ENCODE assay signal across 12 cellular contexts in genomic region chr10:107165007-107165406, GRCh38. TPM values are rescaled to one million over a fixed set of nuclear protein-coding genes. Genes with fewer than 3 reads are reported as not detected.
A peak's percentile ranks its signal among the peaks of the same experiment; 100 is the strongest.
DNase-seq lines count a peak whose midpoint lies in the region; FAIRE-seq and TF ChIP-seq lines count a peak whose summit lies in the region.
"Had no signal": no experiment of that assay in that cellular context is flagged by ENCODE, and none has a peak within 500 bp of the region (broad histone marks: within the 10 kb centered on the region; RNA-seq: fewer than 3 reads in every experiment).

No MANE protein-coding gene starts in this region.

- no peaks in the 10 kb centered on the region for H3K79me1 ChIP-seq in H1 (ENCODE audit: low read depth, low read length)

- H2BK120ac ChIP-seq in H1 (replicated peaks; ENCODE audit: low read depth, low read length), result no peak overlapping the region

- H3K9me3 ChIP-seq in SJCRH30 (replicated peaks) (no peaks in the 10 kb centered on the region), H1 (ENCODE audit: insufficient read depth in 2 of 2, low read depth in 1 of 2, low read length in 1 of 2) (no peaks in the 10 kb centered on the region), muscle layer of duodenum (ENCODE audit: control insufficient read depth in 1 of 2, low read length in 2 of 2) (no peaks in the 10 kb centered on the region), tibial nerve (no peaks in the 10 kb centered on the region), uterus (no peaks in the 10 kb centered on the region)

- CTCF ChIA-PET in H1 (lab: Charles Lee; ENCODE audit: partially characterized antibody), result interaction anchor here (0.7 kb wide), 1 partner anchor 462 kb away, joined by 3 read pairs; no protein-coding TSS in a partner anchor

- FAIRE-seq in H1 (lab: Jason Lieb, UNC), result no peak
- FAIRE-seq: urothelium cell line had no signal

- H3K4me2 ChIP-seq in H1 (ENCODE audit: insufficient read depth in 1 of 2, low read depth in 2 of 2, low read length in 2 of 2), result peak overlapping the region; percentile 88 to 99

- H3K23me2 ChIP-seq in H1 (ENCODE audit: low read depth, low read length), result peaks cover 10% of the 10 kb centered on the region

- TF ChIP-seq RAD21 in H1 (IDR thresholded peaks at IDR 0.05 in 1 of 2, conservative IDR thresholded peaks at IDR 0.05 in 1 of 2; ENCODE audit: low read depth in 2 of 2, low read length in 2 of 2), result no peak

- no peak overlapping the region for H2BK5ac ChIP-seq in H1 (ENCODE audit: low read depth, low read length)

- no peak overlapping the region for H3K14ac ChIP-seq in H1 (ENCODE audit: insufficient read length)

- H2AK5ac ChIP-seq in H1 (ENCODE audit: low read depth, low read length), result no peak overlapping the region

- no peak overlapping the region for H3K23ac ChIP-seq in H1 (ENCODE audit: insufficient read length)

- peak; percentile 66 to 70 for DNase-seq in SJCRH30
- DNase-seq in H1 (ENCODE audit: low read depth in 1 of 2, low spot score in 2 of 2), result no peak
- DNase-seq in tibial nerve (ENCODE audit: low spot score in 2 of 2), result no peak
- no peak for DNase-seq in activated CD4-positive, CD25-positive, alpha-beta regulatory T cell (lab: John Stamatoyannopoulos, UW)
- DNase-seq in uterus, result no peak
- DNase-seq in KG1 (lab: John Stamatoyannopoulos, UW), result no peak
- DNase-seq: activated gamma-delta T cell treated with Interleukin-2 at 50 U/mL for 16 hours, DMS153, NCI-H524 treated with DMSO at 0.1 percent for 48 hours, SW 1271 had no signal

- TF ChIP-seq POLR2A in H1 (IDR thresholded peaks at IDR 0.05; ENCODE audit: control extremely low read depth in 1 of 2, low read depth in 2 of 2, low read length in 2 of 2) (no peak), tibial nerve (IDR thresholded peaks at IDR 0.05) (no peak), uterus (IDR thresholded peaks at IDR 0.05) (no peak)

- H3K27ac ChIP-seq in SJCRH30 (peak overlapping the region; percentile 45), H1 (ENCODE audit: low read depth, low read length) (no peak overlapping the region), muscle layer of duodenum (ENCODE audit: low read length) (no peak overlapping the region), tibial nerve (peak overlapping the region; percentile 62 to 94 (median 83)), uterus (no peak overlapping the region)

- peak overlapping the region; percentile 86; the same call in 1 of the 2 replicates for H2AFZ ChIP-seq in H1 (ENCODE audit: low read length)

- no peak overlapping the region for H2BK15ac ChIP-seq in H1 (ENCODE audit: low read length)

- no peaks in the 10 kb centered on the region for H4K20me1 ChIP-seq in H1 (replicated peaks in 1 of 2; ENCODE audit: control insufficient read depth in 1 of 2, insufficient read depth in 2 of 2, low read length in 2 of 2)

- H2BK12ac ChIP-seq in H1 (ENCODE audit: low read depth, low read length), result no peak overlapping the region

- H3K36me3 ChIP-seq in SJCRH30, result no peaks in the 10 kb centered on the region
- no peaks in the 10 kb centered on the region for H3K36me3 ChIP-seq in H1 (ENCODE audit: control insufficient read depth in 2 of 4, insufficient read depth in 4 of 4, low read length in 3 of 4)
- no peaks in the 10 kb centered on the region for H3K36me3 ChIP-seq in muscle layer of duodenum (ENCODE audit: control insufficient read depth in 1 of 2, insufficient read depth in 2 of 2, low read length in 2 of 2)
- H3K36me3 ChIP-seq in tibial nerve, result no peaks in the 10 kb centered on the region
- H3K36me3 ChIP-seq in uterus, result no peaks in the 10 kb centered on the region

- no peaks in the 10 kb centered on the region for H3K79me2 ChIP-seq in H1 (ENCODE audit: control insufficient read depth in 1 of 2, insufficient read depth in 2 of 2, low read length in 2 of 2)

- 0 out of 2 replicates have a peak overlapping the region, but pooled peaks have one; percentile 6 for H3K18ac ChIP-seq in H1 (ENCODE audit: extremely low read depth, low read length)

- peak overlapping the region in 1 of 4 experiments; percentile 73; a peak in 1 of 7 replicates for H3K9ac ChIP-seq in H1 (replicated peaks in 1 of 4; ENCODE audit: extremely low read depth in 1 of 4, low read depth in 3 of 4, low read length in 3 of 4)

- intact Hi-C loops in uterus (cut with DNase I; ENCODE audit: low total_unique reads), result no loop called here

- no peak overlapping the region for H4K5ac ChIP-seq in H1 (ENCODE audit: insufficient read length, low read depth, low read length)

- POLR2A ChIA-PET in H1 (lab: Charles Lee; ENCODE audit: partially characterized antibody), result interaction anchor here (0.6 kb wide), 1 partner anchor 1225 kb away, joined by 3 read pairs; no protein-coding TSS in a partner anchor

- peaks cover 4% of the 10 kb centered on the region; the same call in 1 of the 2 replicates for H3K4me1 ChIP-seq in SJCRH30
- peaks cover 0 to 12% (median 5%) of the 10 kb centered on the region in 4 experiments; a peak in 3 of 7 replicates for H3K4me1 ChIP-seq in H1 (replicated peaks in 1 of 4; ENCODE audit: control insufficient read depth in 3 of 4, insufficient read depth in 4 of 4, low read length in 3 of 4)
- peaks cover 0 to 13% of the 10 kb centered on the region in 2 donors for H3K4me1 ChIP-seq in muscle layer of duodenum (ENCODE audit: control insufficient read depth in 1 of 2, insufficient read depth in 2 of 2, low read length in 2 of 2)
- H3K4me1 ChIP-seq in tibial nerve, result peaks cover 0 to 11% (median 2%) of the 10 kb centered on the region in 4 donors
- peaks cover 0 to 5% of the 10 kb centered on the region in 2 donors for H3K4me1 ChIP-seq in uterus

- TF ChIP-seq CTCF in H1 (IDR thresholded peaks at IDR 0.05; ENCODE audit: control extremely low read depth in 1 of 3, insufficient read depth in 1 of 3, low read depth in 1 of 3, low read length in 3 of 3) (no peak), tibial nerve (IDR thresholded peaks at IDR 0.05) (no peak), uterus (IDR thresholded peaks at IDR 0.05) (no peak)

- H3K4me3 ChIP-seq in SJCRH30 (peak overlapping the region; percentile 88), H1 (ENCODE audit: extremely low read depth in 1 of 4, insufficient read depth in 2 of 4, low read depth in 3 of 4, low read length in 4 of 4) (peak overlapping the region; percentile 45 to 95 (median 72)), muscle layer of duodenum (ENCODE audit: low read depth in 1 of 2, low read length in 2 of 2) (peak overlapping the region; percentile 43 to 52), tibial nerve (peak overlapping the region in 3 of 4 donors; percentile 39 to 73 (median 39)), uterus (peak overlapping the region in 1 of 2 donors; percentile 35)

- H3K27me3 ChIP-seq in SJCRH30, result no peaks in the 10 kb centered on the region
- peaks cover 3 to 17% (median 9%) of the 10 kb centered on the region in 4 experiments; a peak in 6 of 7 replicates for H3K27me3 ChIP-seq in H1 (replicated peaks in 1 of 4; ENCODE audit: control insufficient read depth in 3 of 4, extremely low read depth in 1 of 4, insufficient read depth in 3 of 4, low read length in 3 of 4)
- peaks cover 12% of the 10 kb centered on the region for H3K27me3 ChIP-seq in muscle layer of duodenum (ENCODE audit: low read depth, low read length)
- peaks cover 0 to 17% of the 10 kb centered on the region in 2 donors for H3K27me3 ChIP-seq in tibial nerve
- H3K27me3 ChIP-seq in uterus, result peaks cover 0 to 23% of the 10 kb centered on the region in 2 donors

- no peak overlapping the region for H3K56ac ChIP-seq in H1 (replicated peaks; ENCODE audit: insufficient read length, low read depth, low read length)

- no peak overlapping the region for H4K8ac ChIP-seq in H1 (ENCODE audit: extremely low read depth, insufficient read depth, low read length)

- no peak overlapping the region for H4K91ac ChIP-seq in H1 (replicated peaks; ENCODE audit: insufficient read length, low read length)

- H2BK20ac ChIP-seq in H1 (ENCODE audit: low read length), result no peak overlapping the region

- 4% methylated on average over 11 of the region's 11 CpGs; no CpG with 5 or more reads in 1 of the 2 experiments for WGBS in H1 (ENCODE audit: extremely low coverage in 1 of 2, insufficient coverage in 1 of 2, insufficient read length in 1 of 2, insufficient replicate concordance in 2 of 2, low coverage in 1 of 2, low lambda C conversion rate in 2 of 2, missing lambda C conversion rate in 1 of 2), 2 experiments
- 1 to 3% methylated on average over 11 of the region's 11 CpGs for WGBS in tibial nerve, 2 donors

- TF ChIP-seq EP300 in H1 (IDR thresholded peaks at IDR 0.05; ENCODE audit: borderline replicate concordance in 1 of 2, low read depth in 2 of 2, low read length in 2 of 2), result no peak
- peak in 1 of 2 donors; percentile 33 for TF ChIP-seq EP300 in tibial nerve (IDR thresholded peaks at IDR 0.05)

- peak overlapping the region; percentile 4 for H3K4ac ChIP-seq in H1 (replicated peaks; ENCODE audit: insufficient read length, low read depth, low read length)

TF ChIP-seq in H1, 55 proteins besides CTCF, POLR2A, EP300 and RAD21 (continues in another document):
- TF ChIP-seq JUND (IDR thresholded peaks at IDR 0.05; ENCODE audit: low read length), result peak; percentile 39
- TF ChIP-seq ATF3 (IDR thresholded peaks at IDR 0.05; ENCODE audit: insufficient read depth, low read depth, low read length), result no peak
- TF ChIP-seq PHF8 (conservative IDR thresholded peaks at IDR 0.05; ENCODE audit: low read depth, low read length), result 0 out of 2 replicates have a peak, but pooled peaks have one; percentile 15

RNA-seq across cellular contexts. Expression of gene SORCS1, which starts 0.5 kb away (rescaled TPM):
- total RNA-seq in SJCRH30 (2014; rRNA removed; shearing (Covaris generic)), result 44.1 and 48.9 TPM in 2 replicates
- total RNA-seq in H1 (2021; fragmentation: NEBNext Ultra II Directional; extraction: Animal tissue kit (Norgen Biotek cat#: 25700)), result 4.6 and 4.9 TPM in 2 replicates
- polyA plus RNA-seq in H1 (2011; rRNA removed), result 4.1 and 4.4 TPM in 2 replicates
- 4.5 TPM for polyA plus RNA-seq in H1 (2011; cell fraction: cytosol; rRNA removed)
- 7.3 TPM for polyA plus RNA-seq in H1 (2011; cell fraction: nucleus; rRNA removed)
- 4.0 to 4.4 TPM (median 4.1 TPM) in 4 replicates for polyA plus RNA-seq in H1 (2012, experiment 1 of 2)
- polyA plus RNA-seq in H1 (2012, experiment 2 of 2), result 0.41 TPM
- polyA plus RNA-seq in H1 (2013, experiment 1 of 2), result 4.5 TPM
- 4.0 TPM for polyA plus RNA-seq in H1 (2013, experiment 2 of 2)
- 15.1 and 19.3 TPM in 2 replicates for polyA minus RNA-seq in H1 (2011; rRNA and poly(A)+ RNA removed)
- 4.3 TPM for polyA minus RNA-seq in H1 (2011; cell fraction: cytosol; rRNA and poly(A)+ RNA removed)
- 20.0 TPM for polyA minus RNA-seq in H1 (2011; cell fraction: nucleus; rRNA and poly(A)+ RNA removed)
- total RNA-seq in tibial nerve (10 to 100 TPM; 34.3 to 85.0 (median 49.3) TPM), uterus (1 to 10 TPM in 2 of 4 donors, under 1 TPM in 2; 0.26 to 9.4 (median 3.8) TPM)

Comparison
In these comparisons a context has a peak if more than half of its experiments do, and no peak if none do; other contexts are left out.
1. DNase-seq: peak in SJCRH30 (2 of 2); none in H1 (0 of 2), tibial nerve (0 of 2), activated CD4-positive, CD25-positive, alpha-beta regulatory T cell (0 of 4), uterus (0 of 2) and KG1 (single experiment).
2. H3K27ac ChIP-seq: peak in SJCRH30 (single experiment) and tibial nerve (4 of 4); none in H1 (single experiment), muscle layer of duodenum (single experiment) and uterus (0 of 2).